ENCODE assay signal across 12 cellular contexts in the genomic region with DNA sequence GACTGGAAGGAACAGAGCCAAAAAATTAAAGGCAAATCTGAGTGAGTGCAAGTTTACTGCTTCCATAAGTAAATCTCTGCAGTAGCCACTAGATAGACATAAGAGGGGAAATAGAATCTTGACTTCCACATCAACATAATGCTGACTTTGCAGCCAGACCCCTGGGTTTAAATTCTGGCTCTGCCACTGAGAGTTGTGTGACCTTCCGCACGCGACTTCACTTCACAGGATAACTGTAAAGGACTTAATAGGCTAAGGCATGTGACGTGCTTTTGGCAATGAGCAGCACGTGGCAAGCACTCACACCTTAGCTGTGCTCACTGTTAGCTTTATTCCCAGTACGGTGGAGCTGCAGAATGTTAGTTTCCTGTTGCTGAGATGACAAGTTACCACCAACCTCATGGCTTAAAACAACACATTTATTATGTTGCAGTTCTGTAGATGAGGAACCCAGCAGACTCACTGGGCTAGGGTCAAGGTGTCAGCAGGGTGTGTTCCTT.
"Had no signal": no experiment of that assay in that cellular context is flagged by ENCODE, and none has a peak within 500 bp of the region (broad histone marks: within the 10 kb centered on the region; RNA-seq: fewer than 3 reads in every experiment).

No MANE protein-coding gene starts in this region.

- H3K27ac ChIP-seq: adrenal gland, gastroesophageal sphincter, skin epidermis, tibial nerve, vagina, VCaP had no signal

- H3K27ac Mint-ChIP-seq: activated CD4-positive, alpha-beta T cell treated with anti-CD3 and anti-CD28 coated beads for 36 hours; dendritic cell treated with granulocyte-macrophage colony-stimulating factor and Interleukin-4, amounts not matched to agents 40 ng/mL and 50 ng/mL, for 4 days had no signal

- H3K4me3 Mint-ChIP-seq: activated CD4-positive, alpha-beta T cell treated with anti-CD3 and anti-CD28 coated beads for 36 hours; dendritic cell treated with granulocyte-macrophage colony-stimulating factor and Interleukin-4, amounts not matched to agents 40 ng/mL and 50 ng/mL, for 4 days had no signal

- ATAC-seq: activated CD4-positive, alpha-beta T cell treated with anti-CD3 and anti-CD28 coated beads for 36 hours; gastroesophageal sphincter; left ventricle myocardium superior had no signal

- DNase-seq: activated CD4-positive, alpha-beta T cell treated with anti-CD3 and anti-CD28 coated beads for 36 hours; activated T-cell treated with anti-CD3 and anti-CD28 coated beads, Interleukin-2, amount 50 U/mL, for 48 hours; adrenal gland; left ventricle myocardium superior; mesendoderm; T1000 had no signal

- H3K27me3 Mint-ChIP-seq: activated CD4-positive, alpha-beta T cell treated with anti-CD3 and anti-CD28 coated beads for 36 hours; dendritic cell treated with granulocyte-macrophage colony-stimulating factor and Interleukin-4, amounts not matched to agents 40 ng/mL and 50 ng/mL, for 4 days had no signal

- H3K4me3 ChIP-seq: adrenal gland, gastroesophageal sphincter, skin epidermis, tibial nerve, vagina had no signal
